In the genomic region with DNA sequence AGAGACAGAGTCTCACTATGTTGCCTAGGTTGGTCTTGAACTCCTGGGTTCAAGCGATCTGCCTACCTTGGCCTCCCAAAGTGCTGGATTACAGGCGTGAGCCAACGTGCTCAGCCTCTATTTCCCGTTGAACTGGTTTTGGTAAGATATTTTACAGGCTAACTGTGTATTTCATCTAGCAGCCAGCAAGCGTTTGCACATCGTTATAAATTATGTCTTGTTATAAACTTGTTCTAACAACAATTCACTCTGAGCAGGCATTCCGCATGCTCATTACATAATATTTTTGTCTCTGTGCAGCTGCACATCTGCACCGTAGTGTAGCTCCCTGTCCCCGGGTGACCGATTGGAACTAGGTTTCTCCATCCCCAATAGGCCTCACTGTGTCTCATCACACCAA, we compare ENCODE assay signal across 26 cellular contexts. TPM values are rescaled to one million over a fixed set of nuclear protein-coding genes. Genes with fewer than 3 reads are reported as not detected.
"Had no signal": no experiment of that assay in that cellular context is flagged by ENCODE, and none has a peak within 500 bp of the region (broad histone marks: within the 10 kb centered on the region; RNA-seq: fewer than 3 reads in every experiment).

No MANE protein-coding gene starts in this region.

- H3K4me3 ChIP-seq: ascending aorta, coronary artery, dorsolateral prefrontal cortex, left lung, lung, suprapubic skin, tibial artery had no signal

- FAIRE-seq: small intestine had no signal

- H3K27ac ChIP-seq: ascending aorta, coronary artery, left lung, suprapubic skin, tibial artery had no signal

- ATAC-seq: left lung; sciatic nerve; stimulated activated naive B cell treated with anti-CD40 and anti-IgM and Interleukin-4, amounts not matched to agents 10 μg/mL and 1 μg/mL and 100 μg/mL, for 72 hours had no signal

- DNase-seq: activated CD4-positive, alpha-beta T cell treated with anti-CD3 and anti-CD28 coated beads for 4 hours; activated CD4-positive, alpha-beta T cell treated with anti-CD3 and anti-CD28 coated beads, Interleukin-2, amount 50 U/mL, for 4 hours; activated effector memory CD4-positive, alpha-beta T cell treated with anti-CD3 and anti-CD28 coated beads, Interleukin-2, amount 50 U/mL, for 16 hours; activated naive CD4-positive, alpha-beta T cell treated with anti-CD3 and anti-CD28 coated beads for 36 hours; activated naive CD8-positive, alpha-beta T cell treated with anti-CD3 and anti-CD28 coated beads for 36 hours; effector memory CD4-positive, alpha-beta T cell; foreskin melanocyte; kidney glomerular epithelial cell; left lung; mesendoderm; naive B cell; nephron progenitor cell; retina; small intestine; stimulated activated CD4-positive, alpha-beta T cell treated with anti-CD3 and anti-CD28 coated beads, Interleukin-2, amount 100 ng/mL, for 24 hours; stimulated activated naive B cell treated with anti-CD40 and anti-IgM and Interleukin-4, amounts not matched to agents 10 μg/mL and 1 μg/mL and 100 μg/mL, for 72 hours; tibial artery had no signal

- H3K9me3 Mint-ChIP-seq: activated naive CD4-positive, alpha-beta T cell treated with anti-CD3 and anti-CD28 coated beads for 36 hours; activated naive CD8-positive, alpha-beta T cell treated with anti-CD3 and anti-CD28 coated beads for 36 hours; brain; naive B cell; nephron progenitor cell; stimulated activated naive B cell treated with anti-CD40 and anti-IgM and Interleukin-4, amounts not matched to agents 10 μg/mL and 1 μg/mL and 100 μg/mL, for 72 hours had no signal

- H3K27ac Mint-ChIP-seq: activated naive CD4-positive, alpha-beta T cell treated with anti-CD3 and anti-CD28 coated beads for 36 hours; activated naive CD8-positive, alpha-beta T cell treated with anti-CD3 and anti-CD28 coated beads for 36 hours; brain; naive B cell; nephron progenitor cell; stimulated activated naive B cell treated with anti-CD40 and anti-IgM and Interleukin-4, amounts not matched to agents 10 μg/mL and 1 μg/mL and 100 μg/mL, for 72 hours had no signal

- H3K36me3 ChIP-seq: ascending aorta, left lung, neutrophil, suprapubic skin, tibial artery had no signal

- H3K27me3 ChIP-seq: ascending aorta, dorsolateral prefrontal cortex, left lung, neutrophil, suprapubic skin had no signal

- H3K9me3 ChIP-seq: ascending aorta, left lung, neutrophil, suprapubic skin, tibial artery had no signal

- H3K36me3 Mint-ChIP-seq: activated naive CD8-positive, alpha-beta T cell treated with anti-CD3 and anti-CD28 coated beads for 36 hours; brain; naive B cell; stimulated activated naive B cell treated with anti-CD40 and anti-IgM and Interleukin-4, amounts not matched to agents 10 μg/mL and 1 μg/mL and 100 μg/mL, for 72 hours had no signal

- H3K4me1 ChIP-seq: ascending aorta, tibial artery had no signal

- H3K4me3 Mint-ChIP-seq: activated naive CD4-positive, alpha-beta T cell treated with anti-CD3 and anti-CD28 coated beads for 36 hours; activated naive CD8-positive, alpha-beta T cell treated with anti-CD3 and anti-CD28 coated beads for 36 hours; brain; nephron progenitor cell; stimulated activated naive B cell treated with anti-CD40 and anti-IgM and Interleukin-4, amounts not matched to agents 10 μg/mL and 1 μg/mL and 100 μg/mL, for 72 hours had no signal

- H3K4me1 Mint-ChIP-seq: activated naive CD8-positive, alpha-beta T cell treated with anti-CD3 and anti-CD28 coated beads for 36 hours; brain; naive B cell; nephron progenitor cell; stimulated activated naive B cell treated with anti-CD40 and anti-IgM and Interleukin-4, amounts not matched to agents 10 μg/mL and 1 μg/mL and 100 μg/mL, for 72 hours had no signal

RNA-seq across cellular contexts. Expression of gene CSF2RB, which starts 57.9 kb away (rescaled TPM):
- total RNA-seq: osteocyte had no signal
